28 cellular contexts compared by ENCODE assay signal in genomic region chr1:229648406-229648805, GRCh38.
"Had no signal": no experiment of that assay in that cellular context is flagged by ENCODE, and none has a peak within 500 bp of the region (broad histone marks: within the 10 kb centered on the region; RNA-seq: fewer than 3 reads in every experiment).

No MANE protein-coding gene starts in this region.

- H3K9ac ChIP-seq: neural progenitor cell, parathyroid adenoma had no signal

- ATAC-seq: natural killer cell; psoas muscle; right cardiac atrium; sciatic nerve; stimulated activated memory B cell treated with anti-CD40 and anti-IgM and Interleukin-4, amounts not matched to agents 10 μg/mL and 1 μg/mL and 100 μg/mL, for 72 hours; stimulated activated naive CD8-positive, alpha-beta T cell treated with anti-CD3 and anti-CD28 coated beads, Interleukin-15, amount 100 ng/mL, for 72 hours; stimulated activated naive CD8-positive, alpha-beta T cell treated with anti-CD3 and anti-CD28 coated beads, Interleukin-15, Interleukin-2, amounts not matched to agents 100 U/mL and 50 U/mL, for 24 hours; upper lobe of right lung had no signal

- H3K27ac ChIP-seq: neural progenitor cell, ovary, parathyroid adenoma, psoas muscle, skin epidermis, spleen, suprapubic skin, testis, tibial artery, transverse colon, upper lobe of right lung, uterus had no signal

- H3K79me2 ChIP-seq: parathyroid adenoma had no signal

- H3K4me2 ChIP-seq: neural progenitor cell, smooth muscle cell had no signal

- H3K27me3 ChIP-seq: neural progenitor cell, ovary, spleen, suprapubic skin, testis, tibial artery, transverse colon, upper lobe of right lung, uterus had no signal

- H3K4me1 ChIP-seq: neural progenitor cell, parathyroid adenoma, psoas muscle, suprapubic skin, testis, tibial artery, transverse colon, upper lobe of right lung, uterus had no signal

- H2AFZ ChIP-seq: neural progenitor cell, parathyroid adenoma had no signal

- H3K36me3 ChIP-seq: ovary, uterus had no signal

- DNase-seq: natural killer cell; occipital lobe; ovary; posterior cingulate gyrus; psoas muscle; right cardiac atrium; spleen; stimulated activated CD4-positive, alpha-beta T cell treated with anti-CD3 and anti-CD28 coated beads, Interleukin-12 subunit alpha, Interleukin-12 subunit beta, amount 100 ng/mL, for 4 hours; stimulated activated CD4-positive, alpha-beta T cell treated with anti-CD3 and anti-CD28 coated beads, Interleukin-1b, Interleukin-23, amount 100 ng/mL, for 48 hours; stimulated activated CD4-positive, alpha-beta T cell treated with anti-CD3 and anti-CD28 coated beads, Interleukin-4, amount 100 ng/mL, for 1 hour; stimulated activated CD4-positive, alpha-beta T cell treated with anti-CD3 and anti-CD28 coated beads, Interleukin-4, amount 100 ng/mL, for 4 hours; stimulated activated CD8-positive, alpha-beta memory T cell treated with anti-CD3 and anti-CD28 coated beads, Interleukin-4, amount 100 ng/mL, for 48 hours; stimulated activated naive CD4-positive, alpha-beta T cell; stimulated activated naive CD8-positive, alpha-beta T cell treated with anti-CD3 and anti-CD28 coated beads, Interleukin-15, amount 100 ng/mL, for 72 hours; stimulated activated naive CD8-positive, alpha-beta T cell treated with anti-CD3 and anti-CD28 coated beads, Interleukin-15, Interleukin-2, amounts not matched to agents 100 U/mL and 50 U/mL, for 24 hours; substantia nigra; testis; tibial artery; transverse colon; upper lobe of right lung; uterus had no signal

- H3K9me3 ChIP-seq: ovary, psoas muscle, spleen, suprapubic skin, testis, tibial artery, transverse colon, upper lobe of right lung, uterus had no signal

- H3K4me3 ChIP-seq: neural progenitor cell, ovary, psoas muscle, skin epidermis, smooth muscle cell, spleen, suprapubic skin, testis, tibial artery, transverse colon, upper lobe of right lung, uterus had no signal
